Comparison of ENCODE assay signal across 8 cellular contexts in the genomic region with DNA sequence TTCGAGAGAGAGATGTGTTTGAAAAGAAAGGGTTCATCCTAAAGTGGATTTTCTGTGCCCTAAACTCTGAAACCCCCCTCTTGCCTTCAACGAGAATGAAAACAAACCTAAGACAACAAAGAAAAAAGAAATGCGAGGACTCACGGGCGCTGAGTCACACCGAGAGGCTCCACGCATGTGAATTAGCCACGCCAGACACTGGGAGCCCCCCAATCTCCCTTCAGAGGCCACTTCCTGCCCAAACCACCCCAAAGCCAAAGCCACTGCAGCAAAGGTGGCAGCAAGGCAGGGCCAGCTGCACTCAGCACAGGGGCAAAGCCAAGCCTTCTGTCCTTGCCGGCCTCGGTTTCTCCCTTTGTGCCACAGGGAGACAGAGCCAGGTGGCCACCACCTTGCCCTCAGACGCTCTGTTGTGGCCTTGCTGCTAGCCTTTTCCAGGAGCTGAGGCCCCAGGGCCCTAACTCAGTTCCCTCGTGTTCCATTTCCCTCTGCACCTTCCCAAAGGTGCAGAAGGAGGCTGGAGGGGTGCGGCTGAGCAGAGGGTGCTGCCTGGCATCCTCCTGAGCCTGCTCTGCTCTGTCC.
A peak's percentile ranks its signal among the peaks of the same experiment; 100 is the strongest.
DNase-seq lines count a peak whose midpoint lies in the region; ATAC-seq and TF ChIP-seq lines count a peak whose summit lies in the region.

No MANE protein-coding gene starts in this region.

- peaks cover 94% of the 10 kb centered on the region for H3K4me1 ChIP-seq in CD4-positive, CD25-positive, alpha-beta regulatory T cell (ENCODE audit: control insufficient read depth, insufficient read depth, low read length, poor library complexity, severe bottlenecking)
- H3K4me1 ChIP-seq in Peyer's patch (peaks cover 15 to 69% (median 57%) of the 10 kb centered on the region in 4 donors), psoas muscle (peaks cover 79% of the 10 kb centered on the region)

- H3K36me3 ChIP-seq in CD4-positive, CD25-positive, alpha-beta regulatory T cell (ENCODE audit: control insufficient read depth, insufficient read depth, low read length), result no peaks in the 10 kb centered on the region
- H3K36me3 ChIP-seq in Peyer's patch (peaks cover 0 to 3% (median 0%) of the 10 kb centered on the region in 3 donors), psoas muscle (ENCODE audit: insufficient read depth in 1 of 2, low read depth in 1 of 2) (no peaks in the 10 kb centered on the region)

- no peak for TF ChIP-seq POLR2A in Peyer's patch (IDR thresholded peaks at IDR 0.05)

- 78 to 86% (median 82%) methylated on average over 13 of the region's 13 CpGs for WGBS in psoas muscle, 3 donors

- peaks cover 15 to 98% (median 62%) of the 10 kb centered on the region in 4 donors for H3K4me1 Mint-ChIP-seq in CD4-positive, CD25-positive, alpha-beta regulatory T cell
- peaks cover 87% of the 10 kb centered on the region for H3K4me1 Mint-ChIP-seq in activated naive CD4-positive, alpha-beta T cell treated with anti-CD3 and anti-CD28 coated beads, Interleukin-2, amount 10 ng/mL, durations not matched to agents 7 days and 5 days

- ATAC-seq in CD4-positive, CD25-positive, alpha-beta regulatory T cell (ENCODE audit: low read depth in 2 of 2), result peak; percentile 78 to 80
- ATAC-seq in psoas muscle, result no peak
- no peak for ATAC-seq in omental fat pad (ENCODE audit: low FRiP score)
- ATAC-seq in GM19455 (IDR thresholded peaks at IDR 0.05; ENCODE audit: unreplicated experiment), result no peak

- CTCF ChIA-PET in activated naive CD4-positive, alpha-beta T cell treated with anti-CD3 and anti-CD28 coated beads, Interleukin-2, amount 10 ng/mL, durations not matched to agents 7 days and 5 days (lab: Charles Lee), result interaction anchor here (0.9 to 1.2 kb wide), 3 partner anchors 46 to 91 kb away, joined by 3 to 4 read pairs (median 4); no protein-coding TSS in a partner anchor

- peak overlapping the region; percentile 59 to 89 (median 80) for H3K4me3 Mint-ChIP-seq in CD4-positive, CD25-positive, alpha-beta regulatory T cell
- peak overlapping the region; percentile 2 for H3K4me3 Mint-ChIP-seq in activated naive CD4-positive, alpha-beta T cell treated with anti-CD3 and anti-CD28 coated beads, Interleukin-2, amount 10 ng/mL, durations not matched to agents 7 days and 5 days

- no peaks in the 10 kb centered on the region for H3K9me3 Mint-ChIP-seq in CD4-positive, CD25-positive, alpha-beta regulatory T cell
- no peaks in the 10 kb centered on the region for H3K9me3 Mint-ChIP-seq in activated naive CD4-positive, alpha-beta T cell treated with anti-CD3 and anti-CD28 coated beads, Interleukin-2, amount 10 ng/mL, durations not matched to agents 7 days and 5 days

- TF ChIP-seq CTCF in Peyer's patch (IDR thresholded peaks at IDR 0.05) (no peak), psoas muscle (IDR thresholded peaks at IDR 0.05) (no peak), omental fat pad (IDR thresholded peaks at IDR 0.05) (no peak)

- peak overlapping the region; percentile 81 for H3K27ac ChIP-seq in CD4-positive, CD25-positive, alpha-beta regulatory T cell (ENCODE audit: insufficient read depth, low read length, poor library complexity, severe bottlenecking)
- peak overlapping the region; percentile 51 to 87 (median 56) for H3K27ac ChIP-seq in Peyer's patch
- H3K27ac ChIP-seq in psoas muscle, result peak overlapping the region; percentile 84

- peaks cover 13% of the 10 kb centered on the region for H3K36me3 Mint-ChIP-seq in CD4-positive, CD25-positive, alpha-beta regulatory T cell
- peaks cover 27% of the 10 kb centered on the region for H3K36me3 Mint-ChIP-seq in activated naive CD4-positive, alpha-beta T cell treated with anti-CD3 and anti-CD28 coated beads, Interleukin-2, amount 10 ng/mL, durations not matched to agents 7 days and 5 days

- H3K27me3 Mint-ChIP-seq in CD4-positive, CD25-positive, alpha-beta regulatory T cell, result no peaks in the 10 kb centered on the region
- no peaks in the 10 kb centered on the region for H3K27me3 Mint-ChIP-seq in activated naive CD4-positive, alpha-beta T cell treated with anti-CD3 and anti-CD28 coated beads, Interleukin-2, amount 10 ng/mL, durations not matched to agents 7 days and 5 days

- peak overlapping the region; percentile 62 for H3K4me3 ChIP-seq in CD4-positive, CD25-positive, alpha-beta regulatory T cell (ENCODE audit: low read depth, low read length)
- H3K4me3 ChIP-seq in Peyer's patch (no peak overlapping the region), psoas muscle (no peak overlapping the region)

- H3K9me3 ChIP-seq in CD4-positive, CD25-positive, alpha-beta regulatory T cell (ENCODE audit: control insufficient read depth in 2 of 2, low read length in 2 of 2), result no peaks in the 10 kb centered on the region
- H3K9me3 ChIP-seq in Peyer's patch (no peaks in the 10 kb centered on the region), psoas muscle (no peaks in the 10 kb centered on the region)

- no peaks in the 10 kb centered on the region for H3K27me3 ChIP-seq in CD4-positive, CD25-positive, alpha-beta regulatory T cell (ENCODE audit: control insufficient read depth, insufficient read depth, low read length)
- H3K27me3 ChIP-seq in Peyer's patch (no peaks in the 10 kb centered on the region), psoas muscle (ENCODE audit: insufficient read depth in 3 of 3, low read length in 2 of 3) (no peaks in the 10 kb centered on the region)

- peak; percentile 62 to 87 (median 74) for DNase-seq in CD4-positive, CD25-positive, alpha-beta regulatory T cell
- DNase-seq in Peyer's patch (peak in 2 of 3 donors; percentile 73 to 83), psoas muscle (no peak), omental fat pad (ENCODE audit: low spot score) (no peak), NOMO-1 (lab: John Stamatoyannopoulos, UW; ENCODE audit: unreplicated experiment in 2 of 2) (no peak), NOMO-1 treated with dmso at 0.1 percent for 144 hours (lab: John Stamatoyannopoulos, UW; ENCODE audit: unreplicated experiment) (no peak)
- peak; percentile 70 for DNase-seq in activated naive CD4-positive, alpha-beta T cell treated with anti-CD3 and anti-CD28 coated beads, Interleukin-2, amount 10 ng/mL, durations not matched to agents 7 days and 5 days

- peak overlapping the region; percentile 93 to 99 (median 97) for H3K27ac Mint-ChIP-seq in CD4-positive, CD25-positive, alpha-beta regulatory T cell
- peak overlapping the region; percentile 22 for H3K27ac Mint-ChIP-seq in activated naive CD4-positive, alpha-beta T cell treated with anti-CD3 and anti-CD28 coated beads, Interleukin-2, amount 10 ng/mL, durations not matched to agents 7 days and 5 days

- intact Hi-C loops in psoas muscle (cut with DNase I), result no loop called here

Comparison
In these comparisons a context has a peak if more than half of its experiments do, and no peak if none do; other contexts are left out.
1. ATAC-seq: peak in CD4-positive, CD25-positive, alpha-beta regulatory T cell (2 of 2); none in psoas muscle (0 of 4), omental fat pad (single experiment) and GM19455 (single experiment).
2. DNase-seq: peak in CD4-positive, CD25-positive, alpha-beta regulatory T cell (3 of 3), Peyer's patch (2 of 3) and activated naive CD4-positive, alpha-beta T cell treated with anti-CD3 and anti-CD28 coated beads, Interleukin-2, amount 10 ng/mL, durations not matched to agents 7 days and 5 days (single experiment); none in psoas muscle (0 of 2), omental fat pad (single experiment), NOMO-1 (0 of 2) and NOMO-1 treated with dmso at 0.1 percent for 144 hours (single experiment).
3. Peak in every context shown above with its lines, with median percentiles within 50 percentile points of each other: H3K27ac ChIP-seq.